ENCODE assay signal across 8 cellular contexts in genomic region chr2:74471332-74472065, GRCh38. TPM values are rescaled to one million over a fixed set of nuclear protein-coding genes. Genes with fewer than 3 reads are reported as not detected.
DNase-seq lines count a peak whose midpoint lies in the region; ATAC-seq and TF ChIP-seq lines count a peak whose summit lies in the region.

No MANE protein-coding gene starts in this region.

- no peaks in the 10 kb centered on the region for H3K9me3 ChIP-seq in HUES64 (ENCODE audit: insufficient read depth, low read depth, low read length)
- no peaks in the 10 kb centered on the region for H3K9me3 ChIP-seq in mucosa of rectum (ENCODE audit: control insufficient read depth in 2 of 2, low read length in 2 of 2)

- ATAC-seq in GM19395 (IDR thresholded peaks at IDR 0.05; ENCODE audit: unreplicated experiment) (no peak), GM19324 (IDR thresholded peaks at IDR 0.05; ENCODE audit: low FRiP score, unreplicated experiment) (no peak)

- H3K4me1 ChIP-seq in HUES64 (ENCODE audit: insufficient read depth, low read length) = peaks cover 5% of the 10 kb centered on the region; the same call in 1 of the 2 replicates
- peaks cover 16 to 20% of the 10 kb centered on the region in 2 donors for H3K4me1 ChIP-seq in mucosa of rectum (ENCODE audit: control insufficient read depth in 2 of 2, insufficient read depth in 2 of 2, low read length in 2 of 2)

- peak overlapping the region; percentile 99 for H3K27ac ChIP-seq in 22Rv1
- peak overlapping the region; percentile 91 for H3K27ac ChIP-seq in HUES64 (ENCODE audit: low read depth, low read length)
- peak overlapping the region; percentile 92 to 94 for H3K27ac ChIP-seq in mucosa of rectum (ENCODE audit: low read depth in 2 of 2, low read length in 2 of 2)

- peak overlapping the region; percentile 79 for H3K9ac ChIP-seq in HUES64 (ENCODE audit: low read depth, low read length)
- H3K9ac ChIP-seq in mucosa of rectum (ENCODE audit: low read depth in 1 of 2, low read length in 2 of 2) = peak overlapping the region; percentile 90 to 91

- peaks cover 17% of the 10 kb centered on the region for H3K36me3 ChIP-seq in HUES64 (ENCODE audit: insufficient read depth, low read length)
- peaks cover 13 to 16% of the 10 kb centered on the region in 2 donors for H3K36me3 ChIP-seq in mucosa of rectum (ENCODE audit: control insufficient read depth in 2 of 2, insufficient read depth in 2 of 2, low read length in 2 of 2)

- TF ChIP-seq CTCF in 22Rv1 (IDR thresholded peaks at IDR 0.05) (no peak), GM10266 (IDR thresholded peaks at IDR 0.05; ENCODE audit: control insufficient read depth, insufficient read depth, low read depth, missing control alignments) (no peak)

- peak overlapping the region; percentile 80 for H3K4me3 ChIP-seq in HUES64 (ENCODE audit: low read length)
- peak overlapping the region; percentile 95 to 98 for H3K4me3 ChIP-seq in mucosa of rectum (ENCODE audit: low read length in 2 of 2)

- 74% methylated on average over 15 of the region's 16 CpGs for WGBS in HUES64

- peak; percentile 7 for DNase-seq in central memory CD4-positive, alpha-beta T cell
- DNase-seq in NCI-H1105 (lab: John Stamatoyannopoulos, UW) (no peak), GM10266 (ENCODE audit: extremely low spot score) (no peak)

- H3K27me3 ChIP-seq in HUES64 (ENCODE audit: insufficient read depth, low read length) (no peaks in the 10 kb centered on the region), mucosa of rectum (ENCODE audit: control insufficient read depth in 2 of 2, insufficient read depth in 2 of 2, low read length in 2 of 2) (no peaks in the 10 kb centered on the region)

RNA-seq across cellular contexts. Expression of gene MRPL53, which starts 1.0 kb away (rescaled TPM):
- polyA plus RNA-seq in HUES64 (2013, experiment 1 of 2) = 25.4 TPM
- 28.6 TPM for polyA plus RNA-seq in HUES64 (2013, experiment 2 of 2)

RNA-seq across cellular contexts. Expression of gene MOGS, which starts 6.3 kb away (rescaled TPM):
- polyA plus RNA-seq in HUES64 (2013, experiment 1 of 2) = 27.7 TPM
- 25.9 TPM for polyA plus RNA-seq in HUES64 (2013, experiment 2 of 2)

RNA-seq across cellular contexts. Expression of gene CCDC142, which starts 11.3 kb away (rescaled TPM):
- polyA plus RNA-seq in HUES64 (2013, experiment 1 of 2) = 7.6 TPM
- polyA plus RNA-seq in HUES64 (2013, experiment 2 of 2) = 4.9 TPM

RNA-seq across cellular contexts. Expression of gene TTC31, which starts 11.4 kb away (rescaled TPM):
- polyA plus RNA-seq in HUES64 (2013, experiment 1 of 2) = 15.6 TPM
- 16.2 TPM for polyA plus RNA-seq in HUES64 (2013, experiment 2 of 2)

RNA-seq across cellular contexts. Expression of gene WBP1, which starts 13.3 kb away (rescaled TPM):
- polyA plus RNA-seq in HUES64 (2013, experiment 1 of 2) = 42.0 TPM
- 55.7 TPM for polyA plus RNA-seq in HUES64 (2013, experiment 2 of 2)
